Comparison of ENCODE assay signal across 8 cellular contexts in the genomic region with DNA sequence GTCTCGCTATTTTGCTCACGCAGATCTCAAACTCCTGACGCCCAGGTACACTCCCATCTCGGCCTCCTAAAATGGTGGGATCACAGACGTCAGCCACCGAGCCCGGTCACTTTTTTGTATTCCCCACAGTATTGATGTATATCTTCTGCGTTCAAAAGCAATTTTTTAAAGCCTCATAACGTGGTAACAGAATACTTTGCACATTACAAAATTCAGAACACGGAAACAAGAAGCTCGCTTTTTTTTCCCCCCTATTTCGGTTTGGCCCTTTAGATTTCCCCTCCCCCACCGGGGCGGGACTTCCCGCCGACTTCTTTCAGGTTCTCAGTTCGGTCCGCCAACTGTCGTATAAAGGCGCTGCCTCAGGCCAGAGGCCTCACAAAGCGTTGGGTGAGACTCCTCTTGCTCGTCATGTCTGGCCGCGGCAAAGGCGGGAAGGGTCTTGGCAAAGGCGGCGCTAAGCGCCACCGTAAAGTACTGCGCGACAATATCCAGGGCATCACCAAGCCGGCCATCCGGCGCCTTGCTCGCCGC.
DNase-seq lines count a peak whose midpoint lies in the region; ATAC-seq, FAIRE-seq and TF ChIP-seq lines count a peak whose summit lies in the region.
"Not testable (repeated sequence)": the region's sequence is repeated elsewhere in the genome, so short reads cannot be mapped to it uniquely, and the experiment has no call there.

No MANE protein-coding gene starts in this region.

- POLR2A ChIA-PET in PC-9 (lab: Charles Lee; ENCODE audit: unreplicated experiment) = interaction anchor here (0.6 to 1.9 kb wide), 6 partner anchors 9 to 1641 kb away, joined by 3 to 12 read pairs (median 6); a partner anchor contains a TSS

- H3K27ac ChIP-seq in PC-9 = peak overlapping the region; percentile 34; the same call in 1 of the 2 replicates
- H3K27ac ChIP-seq in muscle layer of duodenum (ENCODE audit: low read length) = peak overlapping the region; percentile 75
- H3K27ac ChIP-seq in stomach smooth muscle (ENCODE audit: low read length) = peak overlapping the region; percentile 70

- H3K27me3 ChIP-seq in PC-9 (ENCODE audit: insufficient read depth, low read depth); muscle layer of duodenum (ENCODE audit: low read depth, low read length); stomach smooth muscle (ENCODE audit: control insufficient read depth in 1 of 2, insufficient read depth in 2 of 2, low read length in 2 of 2): not testable (repeated sequence)

- TF ChIP-seq CTCF in PC-9 (conservative IDR thresholded peaks at IDR 0.05) = not testable (repeated sequence)

- not testable (repeated sequence) for H3K36me3 ChIP-seq in PC-9 (ENCODE audit: low read depth); muscle layer of duodenum (ENCODE audit: control insufficient read depth in 1 of 2, insufficient read depth in 2 of 2, low read length in 2 of 2); stomach smooth muscle (ENCODE audit: control insufficient read depth in 2 of 2, insufficient read depth in 2 of 2, low read length in 2 of 2)

- not testable (repeated sequence) for H3K9me3 Mint-ChIP-seq in activated T-cell treated with anti-CD3 and anti-CD28 coated beads, Interleukin-2, amount 50 U/mL, for 4 hours

- peak overlapping the region; percentile 30 for H3K4me3 ChIP-seq in Jurkat, Clone E6-1 (ENCODE audit: low read length)
- H3K4me3 ChIP-seq in PC-9 (peak overlapping the region; percentile 44; the same call in 1 of the 2 replicates), muscle layer of duodenum (ENCODE audit: low read depth in 1 of 2, low read length in 2 of 2) (peak overlapping the region; percentile 27 to 61), stomach smooth muscle (ENCODE audit: low read length in 2 of 2) (peak overlapping the region; percentile 68 to 69)

- H3K4me2 ChIP-seq in PC-9 = peak overlapping the region; percentile 55

- H3K9me2 ChIP-seq in PC-9 (ENCODE audit: insufficient read depth) = not testable (repeated sequence)

- not testable (repeated sequence) for BruUV-seq in PC-9 (replicated peaks; lab: Mats Ljungman, UMichigan)

- H3F3A ChIP-seq in PC-9 (ENCODE audit: insufficient read depth, low read depth) = not testable (repeated sequence)

- peaks cover 24% of the 10 kb centered on the region for H3K4me1 Mint-ChIP-seq in activated T-cell treated with anti-CD3 and anti-CD28 coated beads, Interleukin-2, amount 50 U/mL, for 4 hours (ENCODE audit: low read depth)

- peak; percentile 82 to 84 for ATAC-seq in activated T-cell treated with anti-CD3 and anti-CD28 coated beads, Interleukin-2, amount 50 U/mL, for 4 hours

- peak overlapping the region; percentile 1 to 36 for H3K9ac ChIP-seq in stomach smooth muscle (ENCODE audit: low read length in 2 of 2)

- not testable (repeated sequence) for H4K20me1 ChIP-seq in PC-9 (ENCODE audit: insufficient read depth)

- H2AFZ ChIP-seq in PC-9 = not testable (repeated sequence)

- intact Hi-C loops in PC-9 (cut with micrococcal nuclease; ENCODE audit: unreplicated experiment) = not testable (repeated sequence)

- H3K79me2 ChIP-seq in PC-9 (ENCODE audit: low read depth) = not testable (repeated sequence)

- CTCF ChIA-PET in PC-9 (lab: Charles Lee) = not testable (repeated sequence)

- peak; percentile 73 for FAIRE-seq in H54 (lab: Jason Lieb, UNC)

- H3K36me3 Mint-ChIP-seq in activated T-cell treated with anti-CD3 and anti-CD28 coated beads, Interleukin-2, amount 50 U/mL, for 4 hours (ENCODE audit: insufficient read depth) = not testable (repeated sequence)

- not testable (repeated sequence) for H3K4me1 ChIP-seq in PC-9 (replicated peaks; ENCODE audit: insufficient read depth); muscle layer of duodenum (ENCODE audit: control insufficient read depth in 1 of 2, insufficient read depth in 2 of 2, low read length in 2 of 2); stomach smooth muscle (ENCODE audit: control insufficient read depth, insufficient read depth, low read length)

- peak; percentile 86 for DNase-seq in ELF-1 (ENCODE audit: low read depth, low spot score)
- not testable (repeated sequence) for DNase-seq in H54 (ENCODE audit: insufficient read length, low spot score); Jurkat, Clone E6-1 (ENCODE audit: low read depth, low spot score)
- peak in 1 of 2 experiments; percentile 79 for DNase-seq in PC-9
- DNase-seq in activated T-cell treated with anti-CD3 and anti-CD28 coated beads, Interleukin-2, amount 50 U/mL, for 4 hours = peak; percentile 49
- DNase-seq in erythroblast (lab: John Stamatoyannopoulos, UW) = peak; percentile 83 to 86

- not testable (repeated sequence) for TF ChIP-seq POLR2A in H54 (IDR thresholded peaks at IDR 0.05; ENCODE audit: low read depth, low read length)
- TF ChIP-seq POLR2A in erythroblast (IDR thresholded peaks at IDR 0.05; ENCODE audit: low read length) = peak; percentile 96

- not testable (repeated sequence) for H3K27me3 Mint-ChIP-seq in activated T-cell treated with anti-CD3 and anti-CD28 coated beads, Interleukin-2, amount 50 U/mL, for 4 hours (ENCODE audit: low read depth)

- H3K4me3 Mint-ChIP-seq in activated T-cell treated with anti-CD3 and anti-CD28 coated beads, Interleukin-2, amount 50 U/mL, for 4 hours = peak overlapping the region; percentile 91

- H3K9me3 ChIP-seq in PC-9 (ENCODE audit: insufficient read depth, low read depth); muscle layer of duodenum (ENCODE audit: control insufficient read depth in 1 of 2, low read length in 2 of 2); stomach smooth muscle (ENCODE audit: control insufficient read depth in 2 of 2, low read length in 2 of 2): not testable (repeated sequence)
